ENCODE assay signal across 8 cellular contexts in genomic region chr16:89246903-89247733, GRCh38. TPM values are rescaled to one million over a fixed set of nuclear protein-coding genes. Genes with fewer than 3 reads are reported as not detected.
A peak's percentile ranks its signal among the peaks of the same experiment; 100 is the strongest.
DNase-seq lines count a peak whose midpoint lies in the region; ATAC-seq lines count a peak whose summit lies in the region.

No MANE protein-coding gene starts in this region.

- peak overlapping the region; percentile 60 for H3K9ac ChIP-seq in endocrine pancreas (ENCODE audit: control insufficient read depth, insufficient read depth, low read length)

- ATAC-seq in HG03097 (IDR thresholded peaks at IDR 0.05; ENCODE audit: low FRiP score, unreplicated experiment) = peak; percentile 57

- DNase-seq in NCI-H187 (lab: John Stamatoyannopoulos, UW) (peak; percentile 23 to 37), NCI-H187 treated with DMSO at 0.1 percent for 48 hours (lab: John Stamatoyannopoulos, UW) (no peak), NCI-H69 (lab: John Stamatoyannopoulos, UW) (peak; percentile 70), mesenteric fat pad (ENCODE audit: low spot score) (peak; percentile 98)
- peak; percentile 90 for DNase-seq in activated CD8-positive, alpha-beta memory T cell treated with anti-CD3 and anti-CD28 coated beads, Interleukin-2, amount 50 U/mL, for 1 hour (ENCODE audit: extremely low read depth)
- peak; percentile 90 for DNase-seq in stimulated activated CD8-positive, alpha-beta memory T cell treated with anti-CD3 and anti-CD28 coated beads, Interleukin-12 subunit alpha, Interleukin-12 subunit beta, amount 100 ng/mL, for 24 hours (ENCODE audit: extremely low read depth)

- H3K36me3 ChIP-seq in endocrine pancreas (ENCODE audit: control insufficient read depth, insufficient read depth, low read length) = no peaks in the 10 kb centered on the region

- H3K4me1 ChIP-seq in endocrine pancreas (ENCODE audit: control insufficient read depth, insufficient read depth, low read length) = no peaks in the 10 kb centered on the region

- H3K4me3 ChIP-seq in endocrine pancreas (ENCODE audit: control insufficient read depth, insufficient read depth, low read length) = no peak overlapping the region

- H3K9me3 ChIP-seq in endocrine pancreas (ENCODE audit: control insufficient read depth, low read length) = no peaks in the 10 kb centered on the region

- no peaks in the 10 kb centered on the region for H3K27me3 ChIP-seq in endocrine pancreas (ENCODE audit: control insufficient read depth, insufficient read depth, low read length)

RNA-seq across cellular contexts. Expression of gene ZNF778, which starts 29.6 kb away (rescaled TPM):
- 11.7 TPM for total RNA-seq in mesenteric fat pad

RNA-seq across cellular contexts. Expression of gene SLC22A31, which starts 46.8 kb away (rescaled TPM):
- total RNA-seq in mesenteric fat pad = 0.35 TPM
